In the genomic region with DNA sequence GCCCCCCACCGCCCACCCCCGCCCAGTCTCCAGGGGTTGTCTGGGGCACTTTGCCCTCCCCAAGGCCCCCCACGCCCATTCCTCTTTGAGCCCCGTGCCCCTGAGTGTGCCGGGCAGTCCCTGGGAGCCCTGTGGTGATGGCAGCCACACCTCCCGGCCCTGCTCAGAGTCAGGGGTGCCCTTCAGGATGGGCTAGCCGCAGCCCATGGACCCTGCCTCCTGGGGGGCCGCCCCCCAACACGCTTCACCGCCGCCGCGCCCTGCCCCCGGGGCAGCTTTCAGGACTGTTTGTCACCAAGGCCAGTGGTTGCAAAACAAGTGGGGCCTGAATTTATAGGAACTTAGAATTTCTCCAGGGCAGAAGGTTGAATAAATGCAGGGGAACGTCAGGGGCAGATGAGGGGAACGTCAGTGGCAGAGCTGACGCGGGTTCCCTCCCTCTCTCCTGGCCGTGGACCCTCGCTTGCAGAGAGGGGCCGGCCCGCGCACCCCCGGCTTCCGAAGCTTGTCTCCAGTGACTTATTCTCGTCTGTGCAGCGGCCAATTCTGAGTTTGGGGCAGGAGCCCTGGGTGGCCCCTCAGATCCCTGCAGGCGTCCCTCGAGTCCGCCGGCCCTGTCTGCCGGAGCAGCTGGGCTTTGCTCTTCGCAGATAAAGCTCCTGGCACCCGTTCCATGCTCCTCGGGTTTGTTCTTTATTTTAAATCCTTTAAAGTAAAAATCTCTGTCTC, we compare ENCODE assay signal across 1 cellular context.
TF ChIP-seq lines count a peak whose summit lies in the region.

No MANE protein-coding gene starts in this region.

TF ChIP-seq in K562, 482 proteins besides CTCF, POLR2A, EP300 and RAD21:
- TF ChIP-seq, protein P1, sequence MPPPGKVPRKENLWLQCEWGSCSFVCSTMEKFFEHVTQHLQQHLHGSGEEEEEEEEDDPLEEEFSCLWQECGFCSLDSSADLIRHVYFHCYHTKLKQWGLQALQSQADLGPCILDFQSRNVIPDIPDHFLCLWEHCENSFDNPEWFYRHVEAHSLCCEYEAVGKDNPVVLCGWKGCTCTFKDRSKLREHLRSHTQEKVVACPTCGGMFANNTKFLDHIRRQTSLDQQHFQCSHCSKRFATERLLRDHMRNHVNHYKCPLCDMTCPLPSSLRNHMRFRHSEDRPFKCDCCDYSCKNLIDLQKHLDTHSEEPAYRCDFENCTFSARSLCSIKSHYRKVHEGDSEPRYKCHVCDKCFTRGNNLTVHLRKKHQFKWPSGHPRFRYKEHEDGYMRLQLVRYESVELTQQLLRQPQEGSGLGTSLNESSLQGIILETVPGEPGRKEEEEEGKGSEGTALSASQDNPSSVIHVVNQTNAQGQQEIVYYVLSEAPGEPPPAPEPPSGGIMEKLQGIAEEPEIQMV (tag; conservative IDR thresholded peaks at IDR 0.05; ENCODE audit: low read depth): peak; percentile 65; the same call in 1 of the 2 replicates
- TF ChIP-seq MAFG (tag; conservative IDR thresholded peaks at IDR 0.05) (no peak), ZNF551 (CRISPR knock-in tag; IDR thresholded peaks at IDR 0.05) (no peak), HNRNPH1 (optimal IDR thresholded peaks at IDR 0.05; ENCODE audit: low read depth, low read length) (no peak), HDGF (IDR thresholded peaks at IDR 0.05) (no peak)
- TF ChIP-seq, protein P2, sequence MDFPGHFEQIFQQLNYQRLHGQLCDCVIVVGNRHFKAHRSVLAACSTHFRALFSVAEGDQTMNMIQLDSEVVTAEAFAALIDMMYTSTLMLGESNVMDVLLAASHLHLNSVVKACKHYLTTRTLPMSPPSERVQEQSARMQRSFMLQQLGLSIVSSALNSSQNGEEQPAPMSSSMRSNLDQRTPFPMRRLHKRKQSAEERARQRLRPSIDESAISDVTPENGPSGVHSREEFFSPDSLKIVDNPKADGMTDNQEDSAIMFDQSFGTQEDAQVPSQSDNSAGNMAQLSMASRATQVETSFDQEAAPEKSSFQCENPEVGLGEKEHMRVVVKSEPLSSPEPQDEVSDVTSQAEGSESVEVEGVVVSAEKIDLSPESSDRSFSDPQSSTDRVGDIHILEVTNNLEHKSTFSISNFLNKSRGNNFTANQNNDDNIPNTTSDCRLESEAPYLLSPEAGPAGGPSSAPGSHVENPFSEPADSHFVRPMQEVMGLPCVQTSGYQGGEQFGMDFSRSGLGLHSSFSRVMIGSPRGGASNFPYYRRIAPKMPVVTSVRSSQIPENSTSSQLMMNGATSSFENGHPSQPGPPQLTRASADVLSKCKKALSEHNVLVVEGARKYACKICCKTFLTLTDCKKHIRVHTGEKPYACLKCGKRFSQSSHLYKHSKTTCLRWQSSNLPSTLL (IDR thresholded peaks at IDR 0.05): peak; percentile 62
- TF ChIP-seq, protein P3, sequence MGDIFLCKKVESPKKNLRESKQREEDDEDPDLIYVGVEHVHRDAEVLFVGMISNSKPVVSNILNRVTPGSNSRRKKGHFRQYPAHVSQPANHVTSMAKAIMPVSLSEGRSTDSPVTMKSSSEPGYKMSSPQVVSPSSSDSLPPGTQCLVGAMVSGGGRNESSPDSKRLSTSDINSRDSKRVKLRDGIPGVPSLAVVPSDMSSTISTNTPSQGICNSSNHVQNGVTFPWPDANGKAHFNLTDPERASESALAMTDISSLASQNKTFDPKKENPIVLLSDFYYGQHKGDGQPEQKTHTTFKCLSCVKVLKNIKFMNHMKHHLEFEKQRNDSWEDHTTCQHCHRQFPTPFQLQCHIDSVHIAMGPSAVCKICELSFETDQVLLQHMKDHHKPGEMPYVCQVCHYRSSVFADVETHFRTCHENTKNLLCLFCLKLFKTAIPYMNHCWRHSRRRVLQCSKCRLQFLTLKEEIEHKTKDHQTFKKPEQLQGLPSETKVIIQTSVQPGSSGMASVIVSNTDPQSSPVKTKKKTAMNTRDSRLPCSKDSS (IDR thresholded peaks at IDR 0.05; ENCODE audit: low read depth, partially characterized antibody): no peak
- TF ChIP-seq, protein P4, sequence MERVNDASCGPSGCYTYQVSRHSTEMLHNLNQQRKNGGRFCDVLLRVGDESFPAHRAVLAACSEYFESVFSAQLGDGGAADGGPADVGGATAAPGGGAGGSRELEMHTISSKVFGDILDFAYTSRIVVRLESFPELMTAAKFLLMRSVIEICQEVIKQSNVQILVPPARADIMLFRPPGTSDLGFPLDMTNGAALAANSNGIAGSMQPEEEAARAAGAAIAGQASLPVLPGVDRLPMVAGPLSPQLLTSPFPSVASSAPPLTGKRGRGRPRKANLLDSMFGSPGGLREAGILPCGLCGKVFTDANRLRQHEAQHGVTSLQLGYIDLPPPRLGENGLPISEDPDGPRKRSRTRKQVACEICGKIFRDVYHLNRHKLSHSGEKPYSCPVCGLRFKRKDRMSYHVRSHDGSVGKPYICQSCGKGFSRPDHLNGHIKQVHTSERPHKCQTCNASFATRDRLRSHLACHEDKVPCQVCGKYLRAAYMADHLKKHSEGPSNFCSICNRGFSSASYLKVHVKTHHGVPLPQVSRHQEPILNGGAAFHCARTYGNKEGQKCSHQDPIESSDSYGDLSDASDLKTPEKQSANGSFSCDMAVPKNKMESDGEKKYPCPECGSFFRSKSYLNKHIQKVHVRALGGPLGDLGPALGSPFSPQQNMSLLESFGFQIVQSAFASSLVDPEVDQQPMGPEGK (CRISPR knock-in tag; IDR thresholded peaks at IDR 0.05; ENCODE audit: borderline replicate concordance): no peak
